Comparison of ENCODE assay signal across 1 cellular context in genomic region chr15:40914013-40914412, GRCh38.
TF ChIP-seq lines count a peak whose summit lies in the region.

No MANE protein-coding gene starts in this region.

TF ChIP-seq in GM12878, 131 proteins besides CTCF, POLR2A, EP300 and RAD21:
- no peak for TF ChIP-seq CBX5 (IDR thresholded peaks at IDR 0.05; ENCODE audit: low read depth)
- TF ChIP-seq HDGF (IDR thresholded peaks at IDR 0.05): 0 out of 2 replicates have a peak, but pooled peaks have one; percentile 67
- no peak for TF ChIP-seq SMAD5 (IDR thresholded peaks at IDR 0.05; ENCODE audit: low read depth)
- peak; percentile 23 for TF ChIP-seq PBX3 (IDR thresholded peaks at IDR 0.05; ENCODE audit: insufficient replicate concordance, low read depth, low read length)
- TF ChIP-seq TCF3 (IDR thresholded peaks at IDR 0.05; ENCODE audit: borderline replicate concordance, insufficient read depth, low read depth, low read length): peak; percentile 67; the same call in 1 of the 2 replicates
- no peak for TF ChIP-seq MLLT1 (IDR thresholded peaks at IDR 0.05)
- TF ChIP-seq STAT1 (conservative IDR thresholded peaks at IDR 0.05): no peak
- no peak for TF ChIP-seq NR2F1 (conservative IDR thresholded peaks at IDR 0.05)
- no peak for TF ChIP-seq CREB1 (IDR thresholded peaks at IDR 0.05; ENCODE audit: low read depth)
- no peak for TF ChIP-seq CHD4 (IDR thresholded peaks at IDR 0.05)
- peak; percentile 100 for TF ChIP-seq BCL3 (IDR thresholded peaks at IDR 0.05; ENCODE audit: borderline replicate concordance, insufficient read depth, low read depth, low read length, poor library complexity, severe bottlenecking)
- TF ChIP-seq ZBTB4 (CRISPR knock-in tag; IDR thresholded peaks at IDR 0.05): no peak
- TF ChIP-seq MYC (IDR thresholded peaks at IDR 0.05; ENCODE audit: insufficient read depth, insufficient read length, insufficient replicate concordance, low read length, severe bottlenecking): no peak
- no peak for TF ChIP-seq PKNOX1 (IDR thresholded peaks at IDR 0.05)
- TF ChIP-seq CHD2 (IDR thresholded peaks at IDR 0.05; ENCODE audit: borderline replicate concordance, low read depth, low read length): 0 out of 2 replicates have a peak, but pooled peaks have one; percentile 18
- no peak for TF ChIP-seq POLR2AphosphoS5 (IDR thresholded peaks at IDR 0.05; ENCODE audit: low read length)
- no peak for TF ChIP-seq TAF1 (IDR thresholded peaks at IDR 0.05; ENCODE audit: borderline replicate concordance, low read depth, low read length)
- no peak for TF ChIP-seq RBBP5 (conservative IDR thresholded peaks at IDR 0.05)
